In the genomic region with DNA sequence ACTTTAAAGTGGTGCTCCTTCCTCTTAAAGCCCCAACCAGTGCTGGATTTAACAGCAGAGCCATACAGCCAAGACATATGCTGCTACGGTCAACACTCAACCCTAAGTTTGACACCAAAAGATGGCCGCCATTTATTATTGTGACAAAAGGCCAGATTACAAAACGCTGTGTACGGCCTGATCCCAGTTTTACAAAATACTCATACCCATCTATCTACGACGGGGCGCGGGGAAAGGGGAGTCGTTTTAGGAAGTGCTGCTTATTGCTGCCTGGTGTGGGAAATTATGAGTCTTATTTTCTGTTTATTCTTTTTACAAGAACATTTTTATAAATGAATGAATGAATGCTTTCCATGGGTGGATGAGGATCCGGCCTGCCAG, we compare ENCODE assay signal across 8 cellular contexts. TPM values are rescaled to one million over a fixed set of nuclear protein-coding genes. Genes with fewer than 3 reads are reported as not detected.
DNase-seq lines count a peak whose midpoint lies in the region; ATAC-seq and TF ChIP-seq lines count a peak whose summit lies in the region.

No MANE protein-coding gene starts in this region.

- intact Hi-C loops in mucosa of descending colon (cut with DNase I, micrococcal nuclease) (no loop called here), left colon (cut with DNase I, micrococcal nuclease) (no loop called here)

- H3K27ac ChIP-seq in brain microvascular endothelial cell, result no peak overlapping the region

- peak overlapping the region; percentile 67 for H3K4me3 ChIP-seq in brain microvascular endothelial cell (ENCODE audit: low read depth, low read length)
- H3K4me3 ChIP-seq in mucosa of descending colon, result peak overlapping the region; percentile 86

- H3K4me1 ChIP-seq in mucosa of descending colon (ENCODE audit: low read depth), result peaks cover 20% of the 10 kb centered on the region

- ATAC-seq in mucosa of descending colon (no peak), GM19324 (IDR thresholded peaks at IDR 0.05; ENCODE audit: low FRiP score, unreplicated experiment) (no peak), GM18867 (IDR thresholded peaks at IDR 0.05; ENCODE audit: unreplicated experiment) (no peak), left colon (no peak)

- no peak for TF ChIP-seq EP300 in Ishikawa (IDR thresholded peaks at IDR 0.05; ENCODE audit: borderline replicate concordance)

- no peak for TF ChIP-seq RAD21 in Ishikawa (IDR thresholded peaks at IDR 0.05; ENCODE audit: low read depth)

- POLR2A ChIA-PET in GM10248 (lab: Yijun Ruan, JAX), result no interaction called here

- H3K36me3 ChIP-seq in brain microvascular endothelial cell (replicated peaks), result no peaks in the 10 kb centered on the region
- H3K36me3 ChIP-seq in mucosa of descending colon (ENCODE audit: low read depth), result no peaks in the 10 kb centered on the region

- H3K27me3 ChIP-seq in brain microvascular endothelial cell (replicated peaks), result no peaks in the 10 kb centered on the region

- CTCF ChIA-PET in GM10248 (lab: Yijun Ruan, JAX), result interaction anchor here (1.3 kb wide), 1 partner anchor 19 kb away, joined by 6 read pairs; no protein-coding TSS in a partner anchor

- in situ Hi-C loops in brain microvascular endothelial cell (cut with HindIII; ENCODE audit: low pct_ligation_motif_present, low sequenced_read_pairs), result no loop called here

- DNase-seq in GM10248 (ENCODE audit: extremely low spot score) (peak; percentile 28), brain microvascular endothelial cell (no peak), mucosa of descending colon (no peak), kidney tubule cell (ENCODE audit: low spot score) (no peak), left colon (no peak)

- no peaks in the 10 kb centered on the region for H3K9me3 ChIP-seq in mucosa of descending colon

- no peak for TF ChIP-seq CTCF in GM10248 (IDR thresholded peaks at IDR 0.05; ENCODE audit: control extremely low read depth, extremely low read depth, low read depth, missing control alignments)
- TF ChIP-seq CTCF in brain microvascular endothelial cell (IDR thresholded peaks at IDR 0.05; ENCODE audit: low read depth, low read length, missing control alignments), result no peak
- TF ChIP-seq CTCF in mucosa of descending colon (IDR thresholded peaks at IDR 0.05), result no peak

TF ChIP-seq in Ishikawa, 13 proteins besides CTCF, POLR2A, EP300 and RAD21:
- TF ChIP-seq TEAD4 (IDR thresholded peaks at IDR 0.05), result no peak
- 0 out of 2 replicates have a peak, but pooled peaks have one; percentile 34 for TF ChIP-seq YY1 (IDR thresholded peaks at IDR 0.05; ENCODE audit: low read depth)
TF ChIP-seq in Ishikawa: peak in this region for 1.

RNA-seq across cellular contexts. Expression of a gene that starts 0.5 kb away (rescaled TPM):
- total RNA-seq in mucosa of descending colon (10 to 100 TPM in 1 of 3 donors, 1 to 10 TPM in 2; 6.8 to 10.6 (median 7.1) TPM), left colon (10 to 100 TPM in 1 of 2 donors, 1 to 10 TPM in 1; 7.2 to 13.4 TPM)
